8 cellular contexts compared by ENCODE assay signal in the genomic region with DNA sequence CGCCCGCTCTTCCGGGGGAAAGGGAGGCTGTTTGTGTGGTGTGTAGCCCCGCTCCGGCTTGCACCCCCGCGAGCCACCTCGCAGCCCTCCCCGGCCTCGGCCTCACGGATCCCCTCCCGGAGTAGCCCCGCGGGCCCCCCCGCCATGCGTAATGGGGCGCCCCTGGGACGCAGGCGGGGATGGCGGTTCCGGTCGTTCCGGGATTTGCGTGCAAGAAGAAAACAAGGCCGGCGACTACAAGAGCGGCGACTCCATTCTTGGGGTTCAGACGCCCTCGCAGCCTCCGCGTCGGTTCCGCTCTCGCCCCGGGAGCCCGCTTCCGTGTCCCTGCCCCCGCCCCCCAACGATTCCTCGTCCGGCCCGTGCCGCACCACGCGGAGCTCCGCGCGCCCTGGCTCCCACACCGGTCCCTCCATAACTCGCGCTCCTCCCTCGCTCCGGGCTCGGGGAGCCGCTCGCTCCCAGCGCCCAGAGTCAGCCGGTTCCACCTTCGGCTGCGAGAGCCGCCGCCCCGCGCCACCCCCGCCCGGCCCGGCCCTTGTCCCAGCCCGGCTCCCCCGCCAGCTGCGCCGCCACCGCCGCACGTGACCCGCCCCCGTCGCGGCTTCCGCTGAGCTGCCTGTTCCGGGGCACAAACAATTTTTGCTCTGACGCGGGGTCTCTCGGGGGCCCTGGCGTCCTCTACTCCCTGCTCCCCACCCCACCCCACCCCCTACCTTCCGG.
DNase-seq lines count a peak whose midpoint lies in the region; ATAC-seq, FAIRE-seq and TF ChIP-seq lines count a peak whose summit lies in the region.

No MANE protein-coding gene starts in this region.

- CTCF ChIA-PET in Calu3 (lab: Charles Lee) (interaction anchor here (1.8 kb wide), 1 partner anchor 10 kb away, joined by 6 read pairs; no protein-coding TSS in a partner anchor), OCI-LY7 (lab: Charles Lee; ENCODE audit: unreplicated experiment) (interaction anchor here (0.6 to 0.7 kb wide), 5 partner anchors 8 to 553 kb away, joined by 3 to 8 read pairs (median 6); no protein-coding TSS in a partner anchor)

- H3K4me1 ChIP-seq in OCI-LY7 (ENCODE audit: insufficient read depth, low read length, poor library complexity, severe bottlenecking) (peaks cover 47% of the 10 kb centered on the region), pancreas (peaks cover 0 to 5% (median 0%) of the 10 kb centered on the region in 3 donors), aorta (ENCODE audit: control insufficient read depth in 1 of 2, insufficient read depth in 2 of 2, low read length in 2 of 2) (no peaks in the 10 kb centered on the region)

- no peaks in the 10 kb centered on the region for H4K20me1 ChIP-seq in OCI-LY7 (ENCODE audit: insufficient read depth, low read length)

- POLR2A ChIA-PET in OCI-LY7 (lab: Charles Lee): interaction anchor here (0.6 to 1.5 kb wide), 14 partner anchors 8 to 433 kb away, joined by 3 to 9 read pairs (median 4); no protein-coding TSS in a partner anchor

- H3K36me3 Mint-ChIP-seq in Calu3 (ENCODE audit: insufficient read depth, unreplicated experiment): peaks cover 41% of the 10 kb centered on the region

- peaks cover 30% of the 10 kb centered on the region for H3K4me1 Mint-ChIP-seq in Calu3 (ENCODE audit: low read depth, unreplicated experiment)

- H3K9me2 ChIP-seq in OCI-LY7 (ENCODE audit: insufficient read depth, low read length): no peaks in the 10 kb centered on the region

- H3K9me3 ChIP-seq in OCI-LY7 (ENCODE audit: low read length): no peaks in the 10 kb centered on the region
- no peaks in the 10 kb centered on the region for H3K9me3 ChIP-seq in pancreas
- H3K9me3 ChIP-seq in aorta (ENCODE audit: control insufficient read depth, low read length): no peaks in the 10 kb centered on the region

- FAIRE-seq in pancreas (lab: Jason Lieb, UNC): no peak

- ATAC-seq in GM21576 (IDR thresholded peaks at IDR 0.05; ENCODE audit: unreplicated experiment) (peak; percentile 23), Right ventricle myocardium inferior (peak; percentile 58), pancreas (peak; percentile 42 to 67 (median 55)), aorta (ENCODE audit: low FRiP score) (peak; percentile 34), HG03095 (IDR thresholded peaks at IDR 0.05; ENCODE audit: unreplicated experiment) (no peak)

- H3K27ac ChIP-seq in OCI-LY7 (ENCODE audit: low read depth, low read length, poor library complexity, severe bottlenecking) (peak overlapping the region; percentile 100), pancreas (peak overlapping the region; percentile 82 to 94 (median 90)), aorta (ENCODE audit: low read depth in 1 of 2, low read length in 2 of 2) (peak overlapping the region; percentile 78 to 93)

- TF ChIP-seq CTCF in Calu3 (IDR thresholded peaks at IDR 0.05; ENCODE audit: unreplicated experiment) (no peak), OCI-LY7 (conservative IDR thresholded peaks at IDR 0.05; ENCODE audit: low read length) (no peak), pancreas (IDR thresholded peaks at IDR 0.05) (no peak)

- peaks cover 3% of the 10 kb centered on the region; the same call in 1 of the 2 replicates for H3K79me2 ChIP-seq in OCI-LY7 (ENCODE audit: insufficient read depth, low read depth, low read length)

- H3K27me3 ChIP-seq in pancreas (peaks cover 0 to 11% (median 0%) of the 10 kb centered on the region in 4 donors), aorta (ENCODE audit: control insufficient read depth in 1 of 2, insufficient read depth in 2 of 2, low read length in 1 of 2) (no peaks in the 10 kb centered on the region)

- H3K9me3 Mint-ChIP-seq in Calu3 (ENCODE audit: low read depth, unreplicated experiment): peaks cover 4% of the 10 kb centered on the region

- peak; percentile 66 for DNase-seq in Calu3
- peak; percentile 84 for DNase-seq in OCI-LY7 (ENCODE audit: low spot score)
- DNase-seq in activated naive CD4-positive, alpha-beta T cell treated with Interleukin-2 at 50 U/mL for 16 hours: peak; percentile 80
- DNase-seq in Right ventricle myocardium inferior (ENCODE audit: missing footprints): peak; percentile 88
- DNase-seq in pancreas: peak; percentile 63 to 85 (median 70)
- DNase-seq in aorta: peak; percentile 79 to 90

- 0 to 5% methylated on average over 64 to 86 of the region's 86 CpGs for WGBS in pancreas, 2 donors
- WGBS in aorta, 2 donors: 1 to 6% methylated on average over 65 to 86 of the region's 86 CpGs

- peak overlapping the region; percentile 99 for H3K4me2 ChIP-seq in OCI-LY7 (ENCODE audit: low read length)

- H3K4me3 ChIP-seq in OCI-LY7 (ENCODE audit: low read depth, low read length, poor library complexity, severe bottlenecking): peak overlapping the region; percentile 74
- peak overlapping the region; percentile 26 to 53 (median 42) for H3K4me3 ChIP-seq in pancreas
- peak overlapping the region; percentile 40 to 80 for H3K4me3 ChIP-seq in aorta (ENCODE audit: low read length in 2 of 2)

- H3K36me3 ChIP-seq in OCI-LY7 (ENCODE audit: insufficient read depth, low read length) (no peaks in the 10 kb centered on the region), pancreas (no peaks in the 10 kb centered on the region), aorta (ENCODE audit: control insufficient read depth in 1 of 2, insufficient read depth in 2 of 2, low read length in 1 of 2) (no peaks in the 10 kb centered on the region)

- BruUV-seq in Calu3 (replicated peaks; lab: Mats Ljungman, UMichigan): no TSS peak
- BruUV-seq in OCI-LY7 (replicated peaks; lab: Mats Ljungman, UMichigan): no TSS peak

- intact Hi-C loops in Calu3 (cut with micrococcal nuclease; ENCODE audit: unreplicated experiment): loop anchor here (10.0 kb wide), 4 partner anchors 162 to 912 kb away; no protein-coding TSS in a partner anchor
- intact Hi-C loops in OCI-LY7 (cut with micrococcal nuclease; ENCODE audit: unreplicated experiment): loop anchor here (2.0 to 10.0 kb wide), 2 partner anchors 32 to 222 kb away; no protein-coding TSS in a partner anchor
- intact Hi-C loops in Right ventricle myocardium inferior (cut with DNase I): loop anchor here (5.0 kb wide), 1 partner anchor 91 kb away; no protein-coding TSS in a partner anchor
- intact Hi-C loops in pancreas (cut with DNase I): loop anchor here in 1 of 3 donors (10.0 kb wide), 1 partner anchor 72 kb away; no protein-coding TSS in a partner anchor
- intact Hi-C loops in aorta (cut with DNase I): loop anchor here in 1 of 2 donors (1.0 kb wide), 1 partner anchor 79 kb away; a partner anchor contains a TSS

- H3K4me3 Mint-ChIP-seq in Calu3 (ENCODE audit: low read depth, unreplicated experiment): peak overlapping the region; percentile 77

- peak overlapping the region; percentile 68 for H3K27ac Mint-ChIP-seq in Calu3 (ENCODE audit: unreplicated experiment)

- H3K27me3 Mint-ChIP-seq in Calu3 (ENCODE audit: unreplicated experiment): no peaks in the 10 kb centered on the region

- no peak overlapping the region for H2AFZ ChIP-seq in OCI-LY7 (ENCODE audit: low read length)
